8 cellular contexts compared by ENCODE assay signal in the genomic region with DNA sequence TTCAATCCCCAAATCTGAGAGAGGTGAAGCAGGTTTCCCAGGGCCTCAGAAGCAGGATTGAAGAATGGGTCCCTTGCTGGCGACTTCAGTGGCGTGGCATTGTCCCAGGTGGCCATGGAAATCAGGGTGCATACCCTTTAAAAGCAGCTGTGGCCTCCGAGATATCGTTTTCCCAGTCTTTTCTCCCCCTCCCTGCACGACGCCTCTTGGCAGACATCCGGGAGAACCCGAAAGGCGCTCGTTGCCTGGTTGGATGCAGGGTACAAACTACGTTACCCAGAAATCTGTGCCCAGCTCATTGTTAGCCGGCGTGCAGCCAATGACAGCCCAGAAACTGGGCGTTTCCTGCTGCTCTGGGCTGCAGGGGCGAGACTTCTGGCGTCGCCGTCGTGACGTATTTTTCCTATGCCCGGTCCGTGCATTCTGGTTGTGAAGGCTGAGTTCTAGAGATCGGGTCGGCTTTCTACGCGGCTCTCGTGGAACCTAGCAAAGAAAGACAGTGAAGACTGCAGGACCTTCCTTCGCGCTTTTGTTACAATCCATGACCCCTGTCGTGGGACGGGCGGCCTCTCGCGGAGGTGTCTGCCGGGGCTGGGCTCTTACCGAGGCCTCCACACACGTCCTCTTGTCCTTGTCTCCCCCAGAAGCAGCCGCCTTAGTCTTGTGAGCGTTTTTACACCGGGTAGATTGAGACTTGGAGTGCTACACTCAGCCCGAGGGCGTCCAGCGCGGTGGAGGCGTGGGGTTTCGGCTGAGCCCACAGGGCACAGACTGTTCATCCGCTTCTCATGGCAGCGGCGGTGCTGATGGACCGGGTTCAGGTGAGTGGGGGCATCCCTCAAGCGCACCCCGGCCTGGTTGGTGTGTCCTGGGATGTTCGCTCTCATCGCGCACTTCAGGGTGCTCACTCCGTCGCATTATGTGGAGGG. TPM values are rescaled to one million over a fixed set of nuclear protein-coding genes. Genes with fewer than 3 reads are reported as not detected.
A peak's percentile ranks its signal among the peaks of the same experiment; 100 is the strongest.
DNase-seq lines count a peak whose midpoint lies in the region; ATAC-seq, FAIRE-seq and TF ChIP-seq lines count a peak whose summit lies in the region.

A gene (plus strand): TSS at position 395 of the 929 bp plus-strand sequence. CDS start 394 bp downstream, at position 789.

- 0 out of 2 replicates have a peak, but pooled peaks cover 2% of the 10 kb centered on the region for H4K20me1 ChIP-seq in GM23338 (replicated peaks; ENCODE audit: insufficient read depth)

- H3K4me1 Mint-ChIP-seq in GM23338, result peaks cover 13% of the 10 kb centered on the region

- H3K36me3 ChIP-seq in GM23338 (ENCODE audit: insufficient read depth) (no peaks in the 10 kb centered on the region; the same call in 1 of the 2 replicates), neuron (ENCODE audit: insufficient read depth, low read length) (peaks cover 30% of the 10 kb centered on the region)

- peak within 1 kb of the TSS; percentile 97 for H3K27ac Mint-ChIP-seq in GM23338

- H3K9me3 Mint-ChIP-seq in GM23338, result no peaks in the 10 kb centered on the region; the same call in 2 of the 3 replicates

- DNase-seq in EL, result peak; percentile 97
- peak; percentile 98 for DNase-seq in GM23338 (ENCODE audit: low spot score)
- peak; percentile 96 for DNase-seq in LHCN-M2 (ENCODE audit: low read depth)
- peak; percentile 71 for DNase-seq in activated gamma-delta T cell treated with anti-CD3 and anti-CD28 coated beads, Interleukin-2, amount 50 U/mL, for 16 hours (ENCODE audit: low read depth)
- peak; percentile 76 to 92 for DNase-seq in frontal cortex (ENCODE audit: low spot score in 2 of 2)
- DNase-seq in stromal cell of bone marrow (ENCODE audit: low read depth), result peak; percentile 96

- peak within 1 kb of the TSS; percentile 98 for H3K4me2 ChIP-seq in GM23338

- peaks cover 16% of the 10 kb centered on the region for H3K27me3 Mint-ChIP-seq in GM23338 (ENCODE audit: insufficient read depth, low read depth, poor library complexity)

- no peaks in the 10 kb centered on the region for H3K9me3 ChIP-seq in neuron (ENCODE audit: low read length)

- no peaks in the 10 kb centered on the region for H3K9me2 ChIP-seq in GM23338 (ENCODE audit: insufficient read depth)

- no peak within 1 kb of the TSS for H3K27ac ChIP-seq in GM23338 (ENCODE audit: low read depth)

- ATAC-seq in GM23338, result peak; percentile 100

- peaks cover 23% of the 10 kb centered on the region for H3K36me3 Mint-ChIP-seq in GM23338 (ENCODE audit: low read depth)

- peaks cover 28% of the 10 kb centered on the region for H3K79me2 ChIP-seq in GM23338 (replicated peaks; ENCODE audit: insufficient read depth)

- peak; percentile 13 for FAIRE-seq in frontal cortex (lab: Jason Lieb, UNC)

- H2AFZ ChIP-seq in GM23338 (peak within 1 kb of the TSS; percentile 96), neuron (ENCODE audit: low read depth, low read length) (peak within 1 kb of the TSS; percentile 39)

- peak; percentile 44; the same call in 1 of the 2 replicates for TF ChIP-seq POLR2A in Raji (IDR thresholded peaks at IDR 0.05; ENCODE audit: insufficient read depth, low read depth, low read length)

- H3K27me3 ChIP-seq in GM23338 (ENCODE audit: insufficient read depth), result no peaks in the 10 kb centered on the region
- H3K27me3 ChIP-seq in neuron (ENCODE audit: insufficient read depth, low read length), result no peaks in the 10 kb centered on the region

- H3F3A ChIP-seq in GM23338 (replicated peaks; ENCODE audit: low read depth), result no peaks in the 10 kb centered on the region

- H3K4me1 ChIP-seq in GM23338 (ENCODE audit: insufficient read depth), result peaks cover 13% of the 10 kb centered on the region
- peaks cover 21% of the 10 kb centered on the region for H3K4me1 ChIP-seq in neuron (ENCODE audit: insufficient read depth, low read length)

- peak within 1 kb of the TSS; percentile 99 for H3K4me3 Mint-ChIP-seq in GM23338

- no peak for TF ChIP-seq CTCF in GM23338 (conservative IDR thresholded peaks at IDR 0.05; ENCODE audit: low read depth in 2 of 2)

- H3K4me3 ChIP-seq in GM23338 (peak within 1 kb of the TSS; percentile 98), neuron (ENCODE audit: low read length) (peak within 1 kb of the TSS; percentile 96)

TF ChIP-seq in GM23338, 12 proteins besides CTCF, POLR2A, EP300 and RAD21 (continues in another document):
- TF ChIP-seq ZNF114 (CRISPR knock-in tag; IDR thresholded peaks at IDR 0.05), result no peak
- TF ChIP-seq EZH2 (IDR thresholded peaks at IDR 0.05; ENCODE audit: low read depth, unreplicated experiment), result no peak
- TF ChIP-seq EZH2phosphoT487 (IDR thresholded peaks at IDR 0.05; ENCODE audit: unreplicated experiment), result no peak
- TF ChIP-seq NANOG (IDR thresholded peaks at IDR 0.05; ENCODE audit: borderline replicate concordance), result no peak
- peak; percentile 95 for TF ChIP-seq CREB1 (CRISPR knock-in tag; IDR thresholded peaks at IDR 0.05; ENCODE audit: low read depth)
- TF ChIP-seq POLR2AphosphoS5 (IDR thresholded peaks at IDR 0.05; ENCODE audit: low read depth), result peak; percentile 69
- no peak for TF ChIP-seq JUNB (IDR thresholded peaks at IDR 0.05; ENCODE audit: unreplicated experiment)
- TF ChIP-seq, protein P1, sequence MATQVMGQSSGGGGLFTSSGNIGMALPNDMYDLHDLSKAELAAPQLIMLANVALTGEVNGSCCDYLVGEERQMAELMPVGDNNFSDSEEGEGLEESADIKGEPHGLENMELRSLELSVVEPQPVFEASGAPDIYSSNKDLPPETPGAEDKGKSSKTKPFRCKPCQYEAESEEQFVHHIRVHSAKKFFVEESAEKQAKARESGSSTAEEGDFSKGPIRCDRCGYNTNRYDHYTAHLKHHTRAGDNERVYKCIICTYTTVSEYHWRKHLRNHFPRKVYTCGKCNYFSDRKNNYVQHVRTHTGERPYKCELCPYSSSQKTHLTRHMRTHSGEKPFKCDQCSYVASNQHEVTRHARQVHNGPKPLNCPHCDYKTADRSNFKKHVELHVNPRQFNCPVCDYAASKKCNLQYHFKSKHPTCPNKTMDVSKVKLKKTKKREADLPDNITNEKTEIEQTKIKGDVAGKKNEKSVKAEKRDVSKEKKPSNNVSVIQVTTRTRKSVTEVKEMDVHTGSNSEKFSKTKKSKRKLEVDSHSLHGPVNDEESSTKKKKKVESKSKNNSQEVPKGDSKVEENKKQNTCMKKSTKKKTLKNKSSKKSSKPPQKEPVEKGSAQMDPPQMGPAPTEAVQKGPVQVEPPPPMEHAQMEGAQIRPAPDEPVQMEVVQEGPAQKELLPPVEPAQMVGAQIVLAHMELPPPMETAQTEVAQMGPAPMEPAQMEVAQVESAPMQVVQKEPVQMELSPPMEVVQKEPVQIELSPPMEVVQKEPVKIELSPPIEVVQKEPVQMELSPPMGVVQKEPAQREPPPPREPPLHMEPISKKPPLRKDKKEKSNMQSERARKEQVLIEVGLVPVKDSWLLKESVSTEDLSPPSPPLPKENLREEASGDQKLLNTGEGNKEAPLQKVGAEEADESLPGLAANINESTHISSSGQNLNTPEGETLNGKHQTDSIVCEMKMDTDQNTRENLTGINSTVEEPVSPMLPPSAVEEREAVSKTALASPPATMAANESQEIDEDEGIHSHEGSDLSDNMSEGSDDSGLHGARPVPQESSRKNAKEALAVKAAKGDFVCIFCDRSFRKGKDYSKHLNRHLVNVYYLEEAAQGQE (IDR thresholded peaks at IDR 0.05; ENCODE audit: unreplicated experiment), result no peak
- TF ChIP-seq, protein P2, sequence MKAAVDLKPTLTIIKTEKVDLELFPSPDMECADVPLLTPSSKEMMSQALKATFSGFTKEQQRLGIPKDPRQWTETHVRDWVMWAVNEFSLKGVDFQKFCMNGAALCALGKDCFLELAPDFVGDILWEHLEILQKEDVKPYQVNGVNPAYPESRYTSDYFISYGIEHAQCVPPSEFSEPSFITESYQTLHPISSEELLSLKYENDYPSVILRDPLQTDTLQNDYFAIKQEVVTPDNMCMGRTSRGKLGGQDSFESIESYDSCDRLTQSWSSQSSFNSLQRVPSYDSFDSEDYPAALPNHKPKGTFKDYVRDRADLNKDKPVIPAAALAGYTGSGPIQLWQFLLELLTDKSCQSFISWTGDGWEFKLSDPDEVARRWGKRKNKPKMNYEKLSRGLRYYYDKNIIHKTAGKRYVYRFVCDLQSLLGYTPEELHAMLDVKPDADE (IDR thresholded peaks at IDR 0.05), result peak; percentile 90
- no peak for TF ChIP-seq ZNF331 (CRISPR knock-in tag; IDR thresholded peaks at IDR 0.05; ENCODE audit: low read depth)

RNA-seq across cellular contexts. Expression of the gene that starts here (rescaled TPM):
- 10.1 and 12.4 TPM in 2 replicates for total RNA-seq in GM23338 (2014; rRNA removed; shearing (Covaris generic))
- polyA plus RNA-seq in GM23338 (2016; fragmentation: Nextera tagmentation; extraction: Ambion mirVana), result 2.7 and 3.5 TPM in 2 replicates
- total RNA-seq in LHCN-M2 (2014; rRNA removed), result 7.4 and 8.3 TPM in 2 replicates
- 4.0 TPM for polyA plus RNA-seq in LHCN-M2 (2012)
- 26.5 TPM for total RNA-seq in frontal cortex
